31 cellular contexts compared by ENCODE assay signal in genomic region chr6:12977206-12977605, GRCh38.
"Had no signal": no experiment of that assay in that cellular context is flagged by ENCODE, and none has a peak within 500 bp of the region (broad histone marks: within the 10 kb centered on the region; RNA-seq: fewer than 3 reads in every experiment).

No MANE protein-coding gene starts in this region.

- H3K36me3 Mint-ChIP-seq: activated CD4-positive, alpha-beta memory T cell treated with anti-CD3 and anti-CD28 coated beads for 36 hours; activated naive CD4-positive, alpha-beta T cell treated with anti-CD3 and anti-CD28 coated beads, Interleukin-2, amount 10 ng/mL, durations not matched to agents 7 days and 5 days; activated naive CD4-positive, alpha-beta T cell treated with anti-CD3 and anti-CD28 coated beads, Interleukin-2, amount 50 U/mL, for 24 hours; activated naive CD8-positive, alpha-beta T cell; activated naive CD8-positive, alpha-beta T cell treated with anti-CD3 and anti-CD28 coated beads, Interleukin-2, amount 10 ng/mL, durations not matched to agents 7 days and 5 days had no signal

- H3K4me3 Mint-ChIP-seq: activated B cell treated with CpG ODN at 0.5 μM for 24 hours; activated CD4-positive, alpha-beta memory T cell treated with anti-CD3 and anti-CD28 coated beads for 36 hours; activated CD4-positive, alpha-beta T cell treated with anti-CD3 and anti-CD28 coated beads, Interleukin-2, amount 10 ng/mL, durations not matched to agents 24 days and 14 days; activated CD8-positive, alpha-beta T cell treated with anti-CD3 and anti-CD28 coated beads for 36 hours; activated naive CD4-positive, alpha-beta T cell treated with anti-CD3 and anti-CD28 coated beads, Interleukin-2, amount 10 ng/mL, durations not matched to agents 7 days and 5 days; activated naive CD4-positive, alpha-beta T cell treated with anti-CD3 and anti-CD28 coated beads, Interleukin-2, amount 50 U/mL, for 24 hours; activated naive CD8-positive, alpha-beta T cell; activated naive CD8-positive, alpha-beta T cell treated with anti-CD3 and anti-CD28 coated beads, Interleukin-2, amount 10 ng/mL, durations not matched to agents 7 days and 5 days; activated naive CD8-positive, alpha-beta T cell treated with anti-CD3 and anti-CD28 coated beads, Interleukin-2, amount 50 U/mL, for 24 hours; activated T-cell treated with anti-CD3 and anti-CD28 coated beads, Interleukin-2, amount 50 U/mL, for 24 hours; T-helper 1 cell treated with Interleukin-12 subunit alpha and Interleukin-12 subunit beta and Interleukin-4 antibody, amounts not matched to agents 30 μg/mL and 1 μg/mL, for 36 hours; T-helper 2 cell treated with Interferon-gamma antibody and Interleukin-4, amounts not matched to agents 5 μg/mL and 100 μg/mL, for 36 hours had no signal

- H3K36me3 ChIP-seq: brain microvascular endothelial cell, breast epithelium had no signal

- ATAC-seq: activated CD8-positive, alpha-beta T cell treated with anti-CD3 and anti-CD28 coated beads for 36 hours; activated naive CD8-positive, alpha-beta T cell treated with anti-CD3 and anti-CD28 coated beads, Interleukin-2, amount 50 U/mL, for 24 hours; body of pancreas had no signal

- H3K4me3 ChIP-seq: body of pancreas, breast epithelium had no signal

- H3K9me3 ChIP-seq: body of pancreas, breast epithelium had no signal

- H3K4me1 Mint-ChIP-seq: activated B cell treated with CpG ODN at 0.5 μM for 24 hours; activated CD4-positive, alpha-beta T cell treated with anti-CD3 and anti-CD28 coated beads, Interleukin-2, amount 10 ng/mL, durations not matched to agents 24 days and 14 days; activated naive CD4-positive, alpha-beta T cell treated with anti-CD3 and anti-CD28 coated beads, Interleukin-2, amount 10 ng/mL, durations not matched to agents 7 days and 5 days; activated naive CD4-positive, alpha-beta T cell treated with anti-CD3 and anti-CD28 coated beads, Interleukin-2, amount 50 U/mL, for 24 hours; activated naive CD8-positive, alpha-beta T cell treated with anti-CD3 and anti-CD28 coated beads, Interleukin-2, amount 10 ng/mL, durations not matched to agents 7 days and 5 days; activated naive CD8-positive, alpha-beta T cell treated with anti-CD3 and anti-CD28 coated beads, Interleukin-2, amount 50 U/mL, for 24 hours had no signal

- H3K27me3 ChIP-seq: body of pancreas, brain microvascular endothelial cell, breast epithelium had no signal

- H3K4me1 ChIP-seq: breast epithelium had no signal

- DNase-seq: activated B cell treated with CpG ODN at 0.5 μM for 24 hours; activated CD4-positive, alpha-beta memory T cell treated with anti-CD3 and anti-CD28 coated beads for 36 hours; activated CD4-positive, alpha-beta T cell treated with anti-CD3 and anti-CD28 coated beads for 4 hours; activated CD4-positive, alpha-beta T cell treated with anti-CD3 and anti-CD28 coated beads, Interleukin-2, amount 10 ng/mL, durations not matched to agents 24 days and 14 days; activated CD4-positive, alpha-beta T cell treated with anti-CD3 and anti-CD28 coated beads, Interleukin-2, amount 50 U/mL, for 1 hour; activated CD4-positive, alpha-beta T cell treated with anti-CD3 and anti-CD28 coated beads, Interleukin-2, amount 50 U/mL, for 4 hours; activated CD4-positive, CD25-positive, alpha-beta regulatory T cell treated with anti-CD3 and anti-CD28 coated beads, Interleukin-2, amount 50 U/mL, for 72 hours; activated CD8-positive, alpha-beta memory T cell treated with anti-CD3 and anti-CD28 coated beads, Interleukin-2, amount 50 U/mL, for 48 hours; activated CD8-positive, alpha-beta T cell treated with anti-CD3 and anti-CD28 coated beads for 36 hours; activated effector memory CD4-positive, alpha-beta T cell treated with Interleukin-2 at 50 U/mL for 16 hours; activated gamma-delta T cell; activated naive CD4-positive, alpha-beta T cell treated with anti-CD3 and anti-CD28 coated beads, Interleukin-2, amount 10 ng/mL, durations not matched to agents 7 days and 5 days; activated naive CD4-positive, alpha-beta T cell treated with Interleukin-2 at 50 U/mL for 16 hours; activated naive CD8-positive, alpha-beta T cell treated with anti-CD3 and anti-CD28 coated beads, Interleukin-2, amount 10 ng/mL, durations not matched to agents 7 days and 5 days; activated naive CD8-positive, alpha-beta T cell treated with anti-CD3 and anti-CD28 coated beads, Interleukin-2, amount 50 U/mL, for 24 hours; activated T-cell treated with anti-CD3 and anti-CD28 coated beads, Interleukin-2, amount 50 U/mL, for 24 hours; activated T-cell treated with anti-CD3 and anti-CD28 coated beads, Interleukin-2, amount 50 U/mL, for 48 hours; amygdala; body of pancreas; brain microvascular endothelial cell; central memory CD4-positive, alpha-beta T cell; T-helper 1 cell; T-helper 2 cell; T-helper 9 cell had no signal

- H3K27ac Mint-ChIP-seq: activated B cell treated with CpG ODN at 0.5 μM for 24 hours; activated CD4-positive, alpha-beta memory T cell treated with anti-CD3 and anti-CD28 coated beads for 36 hours; activated CD4-positive, alpha-beta T cell treated with anti-CD3 and anti-CD28 coated beads, Interleukin-2, amount 10 ng/mL, durations not matched to agents 24 days and 14 days; activated CD8-positive, alpha-beta T cell treated with anti-CD3 and anti-CD28 coated beads for 36 hours; activated naive CD4-positive, alpha-beta T cell treated with anti-CD3 and anti-CD28 coated beads, Interleukin-2, amount 10 ng/mL, durations not matched to agents 7 days and 5 days; activated naive CD4-positive, alpha-beta T cell treated with anti-CD3 and anti-CD28 coated beads, Interleukin-2, amount 50 U/mL, for 24 hours; activated naive CD8-positive, alpha-beta T cell; activated naive CD8-positive, alpha-beta T cell treated with anti-CD3 and anti-CD28 coated beads, Interleukin-2, amount 10 ng/mL, durations not matched to agents 7 days and 5 days; activated naive CD8-positive, alpha-beta T cell treated with anti-CD3 and anti-CD28 coated beads, Interleukin-2, amount 50 U/mL, for 24 hours; activated T-cell treated with anti-CD3 and anti-CD28 coated beads, Interleukin-2, amount 50 U/mL, for 24 hours; activated T-helper 2 cell treated with anti-CD3 and anti-CD28 coated beads, Interferon-gamma antibody, Interleukin-2, Interleukin-4, amounts not matched to agents 10 μg/mL and 5 μg/mL and 100 μg/mL, durations not matched to agents 14 hours and 24 hours and 36 hours; T-helper 1 cell treated with Interleukin-12 subunit alpha and Interleukin-12 subunit beta and Interleukin-4 antibody, amounts not matched to agents 30 μg/mL and 1 μg/mL, for 36 hours; T-helper 2 cell treated with Interferon-gamma antibody and Interleukin-4, amounts not matched to agents 5 μg/mL and 100 μg/mL, for 36 hours had no signal

- H3K9me3 Mint-ChIP-seq: activated CD4-positive, alpha-beta memory T cell treated with anti-CD3 and anti-CD28 coated beads for 36 hours; activated CD4-positive, alpha-beta T cell treated with anti-CD3 and anti-CD28 coated beads, Interleukin-2, amount 10 ng/mL, durations not matched to agents 24 days and 14 days; activated CD8-positive, alpha-beta T cell treated with anti-CD3 and anti-CD28 coated beads for 36 hours; activated naive CD4-positive, alpha-beta T cell treated with anti-CD3 and anti-CD28 coated beads, Interleukin-2, amount 10 ng/mL, durations not matched to agents 7 days and 5 days; activated naive CD4-positive, alpha-beta T cell treated with anti-CD3 and anti-CD28 coated beads, Interleukin-2, amount 50 U/mL, for 24 hours; activated T-helper 2 cell treated with anti-CD3 and anti-CD28 coated beads, Interferon-gamma antibody, Interleukin-2, Interleukin-4, amounts not matched to agents 10 μg/mL and 5 μg/mL and 100 μg/mL, durations not matched to agents 14 hours and 24 hours and 36 hours; T-helper 1 cell treated with Interleukin-12 subunit alpha and Interleukin-12 subunit beta and Interleukin-4 antibody, amounts not matched to agents 30 μg/mL and 1 μg/mL, for 36 hours; T-helper 2 cell treated with Interferon-gamma antibody and Interleukin-4, amounts not matched to agents 5 μg/mL and 100 μg/mL, for 36 hours had no signal

- H3K27ac ChIP-seq: body of pancreas, brain microvascular endothelial cell, breast epithelium, VCaP had no signal
